Comparison of ENCODE assay signal across 2 cellular contexts in the genomic region with DNA sequence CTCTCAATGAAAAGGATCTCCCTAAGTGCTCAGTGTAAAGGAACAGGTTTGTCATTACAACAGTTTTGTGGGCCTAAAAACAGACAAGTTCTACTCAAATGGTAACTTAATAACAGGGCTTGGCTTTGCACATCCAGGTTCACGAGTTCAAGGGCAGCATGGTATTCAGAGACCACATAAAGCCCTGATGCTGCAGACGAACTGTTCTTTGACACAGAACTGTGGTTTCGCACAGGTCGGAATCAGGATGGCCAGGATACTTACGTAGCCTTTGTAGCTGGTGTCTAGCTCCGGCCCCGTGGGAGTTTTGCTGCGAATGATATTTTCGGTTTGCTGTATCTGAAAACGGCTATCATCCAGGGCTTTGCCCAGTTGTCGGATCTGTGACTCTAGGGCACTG.
TF ChIP-seq lines count a peak whose summit lies in the region.

No MANE protein-coding gene starts in this region.

TF ChIP-seq in HepG2, 621 proteins besides CTCF, POLR2A, EP300 and RAD21:
- TF ChIP-seq, protein P1, sequence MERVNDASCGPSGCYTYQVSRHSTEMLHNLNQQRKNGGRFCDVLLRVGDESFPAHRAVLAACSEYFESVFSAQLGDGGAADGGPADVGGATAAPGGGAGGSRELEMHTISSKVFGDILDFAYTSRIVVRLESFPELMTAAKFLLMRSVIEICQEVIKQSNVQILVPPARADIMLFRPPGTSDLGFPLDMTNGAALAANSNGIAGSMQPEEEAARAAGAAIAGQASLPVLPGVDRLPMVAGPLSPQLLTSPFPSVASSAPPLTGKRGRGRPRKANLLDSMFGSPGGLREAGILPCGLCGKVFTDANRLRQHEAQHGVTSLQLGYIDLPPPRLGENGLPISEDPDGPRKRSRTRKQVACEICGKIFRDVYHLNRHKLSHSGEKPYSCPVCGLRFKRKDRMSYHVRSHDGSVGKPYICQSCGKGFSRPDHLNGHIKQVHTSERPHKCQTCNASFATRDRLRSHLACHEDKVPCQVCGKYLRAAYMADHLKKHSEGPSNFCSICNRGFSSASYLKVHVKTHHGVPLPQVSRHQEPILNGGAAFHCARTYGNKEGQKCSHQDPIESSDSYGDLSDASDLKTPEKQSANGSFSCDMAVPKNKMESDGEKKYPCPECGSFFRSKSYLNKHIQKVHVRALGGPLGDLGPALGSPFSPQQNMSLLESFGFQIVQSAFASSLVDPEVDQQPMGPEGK (CRISPR knock-in tag; IDR thresholded peaks at IDR 0.05) = no peak
- no peak for TF ChIP-seq CBX2 (IDR thresholded peaks at IDR 0.05; ENCODE audit: low read depth, low read length)
- TF ChIP-seq CBX2 (CRISPR knock-in tag; IDR thresholded peaks at IDR 0.05; ENCODE audit: low read depth) = no peak
- TF ChIP-seq SRY (CRISPR knock-in tag; IDR thresholded peaks at IDR 0.05) = no peak
- TF ChIP-seq ZNF678 (CRISPR knock-in tag; IDR thresholded peaks at IDR 0.05) = no peak
- no peak for TF ChIP-seq ZMYM2 (CRISPR knock-in tag; IDR thresholded peaks at IDR 0.05)
- TF ChIP-seq PAX8 (CRISPR knock-in tag; IDR thresholded peaks at IDR 0.05; ENCODE audit: borderline replicate concordance) = no peak
- TF ChIP-seq ZMYM4 (CRISPR knock-in tag; IDR thresholded peaks at IDR 0.05) = peak; percentile 30; the same call in 1 of the 2 replicates
- TF ChIP-seq RNF2 (conservative IDR thresholded peaks at IDR 0.05; ENCODE audit: low read depth) = no peak
- TF ChIP-seq SMYD3 (CRISPR knock-in tag; IDR thresholded peaks at IDR 0.05) = no peak
- TF ChIP-seq HNF4A (CRISPR knock-in tag; IDR thresholded peaks at IDR 0.05) = 0 out of 2 replicates have a peak, but pooled peaks have one; percentile 24
- peak; percentile 44; the same call in 1 of the 2 replicates for TF ChIP-seq RARA (CRISPR knock-in tag; IDR thresholded peaks at IDR 0.05)
- TF ChIP-seq GATA4 (IDR thresholded peaks at IDR 0.05; ENCODE audit: borderline replicate concordance, low read depth) = no peak

TF ChIP-seq in H1, 55 proteins besides CTCF, POLR2A, EP300 and RAD21 (continued from another document):
- TF ChIP-seq CEBPB (IDR thresholded peaks at IDR 0.05; ENCODE audit: low read depth, low read length) = no peak
